ENCODE assay signal across 29 cellular contexts in the genomic region with DNA sequence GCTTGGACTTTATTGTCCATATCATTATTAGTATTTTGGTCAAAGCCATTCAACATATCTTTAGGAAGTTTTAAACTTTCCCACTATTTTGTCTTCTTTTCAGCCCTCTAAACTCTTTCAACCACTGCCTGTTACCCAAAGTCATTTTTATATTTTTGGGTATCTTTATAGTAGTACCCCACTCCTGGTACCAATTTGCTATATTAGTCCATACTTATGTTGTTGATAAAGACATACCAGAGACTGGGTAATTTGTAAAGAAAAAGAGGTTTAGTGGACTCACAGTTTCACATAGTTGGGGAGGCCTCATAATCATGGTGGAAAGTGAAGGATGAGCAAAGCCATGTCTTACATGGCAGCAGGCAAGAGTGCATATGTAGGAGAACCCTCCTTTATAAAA.
"Had no signal": no experiment of that assay in that cellular context is flagged by ENCODE, and none has a peak within 500 bp of the region (broad histone marks: within the 10 kb centered on the region; RNA-seq: fewer than 3 reads in every experiment).

No MANE protein-coding gene starts in this region.

- H3K27ac ChIP-seq: stomach, suprapubic skin, testis, thoracic aorta, thyroid gland, tibial artery, tibial nerve, transverse colon, upper lobe of left lung, upper lobe of right lung, uterus, vagina had no signal

- H3K4me1 ChIP-seq: stomach, suprapubic skin, testis, thyroid gland, tibial artery, tibial nerve, transverse colon, upper lobe of left lung, upper lobe of right lung, uterus, vagina had no signal

- FAIRE-seq: urothelium cell line had no signal

- DNase-seq: stimulated activated CD4-positive, alpha-beta T cell treated with anti-CD3 and anti-CD28 coated beads, Interleukin-2, amount 100 ng/mL, for 48 hours; stimulated activated CD4-positive, alpha-beta T cell treated with anti-CD3 and anti-CD28 coated beads, Interleukin-4, amount 100 ng/mL, for 1 hour; stimulated activated CD4-positive, alpha-beta T cell treated with anti-CD3 and anti-CD28 coated beads, Interleukin-4, amount 100 ng/mL, for 24 hours; stimulated activated CD4-positive, alpha-beta T cell treated with anti-CD3 and anti-CD28 coated beads, Interleukin-4, amount 100 ng/mL, for 4 hours; stimulated activated CD8-positive, alpha-beta memory T cell treated with anti-CD3 and anti-CD28 coated beads, Interleukin-4, amount 100 ng/mL, for 48 hours; stimulated activated naive B cell treated with anti-CD40 and anti-IgM and Interleukin-4, amounts not matched to agents 10 μg/mL and 1 μg/mL and 100 μg/mL, for 72 hours; stimulated activated naive CD4-positive, alpha-beta T cell; stimulated activated naive CD4-positive, alpha-beta T cell treated with Interleukin-2 at 50 U/mL for 16 hours; stimulated activated naive CD8-positive, alpha-beta T cell treated with anti-CD3 and anti-CD28 coated beads, Interleukin-15, amount 100 ng/mL, for 72 hours; stimulated activated naive CD8-positive, alpha-beta T cell treated with anti-CD3 and anti-CD28 coated beads, Interleukin-15, Interleukin-2, amounts not matched to agents 100 U/mL and 50 U/mL, for 24 hours; stomach; substantia nigra; testis; thyroid gland; tibial artery; transverse colon; trophoblast cell; upper lobe of left lung; upper lobe of right lung; uterus had no signal

- ATAC-seq: stimulated activated effector memory CD8-positive, alpha-beta T cell treated with anti-CD3 and anti-CD28 coated beads, Interleukin-12 subunit alpha, Interleukin-12 subunit beta, amount 100 ng/mL, for 72 hours; stimulated activated memory B cell treated with anti-CD40 and anti-IgM and Interleukin-4, amounts not matched to agents 10 μg/mL and 1 μg/mL and 100 μg/mL, for 72 hours; stimulated activated naive B cell treated with anti-CD40 and anti-IgM and Interleukin-4, amounts not matched to agents 10 μg/mL and 1 μg/mL and 100 μg/mL, for 72 hours; stimulated activated naive CD8-positive, alpha-beta T cell treated with anti-CD3 and anti-CD28 coated beads, Interleukin-15, amount 100 ng/mL, for 72 hours; stimulated activated naive CD8-positive, alpha-beta T cell treated with anti-CD3 and anti-CD28 coated beads, Interleukin-15, Interleukin-2, amounts not matched to agents 100 U/mL and 50 U/mL, for 24 hours; upper lobe of right lung had no signal

- H3K27ac Mint-ChIP-seq: stimulated activated effector memory CD8-positive, alpha-beta T cell treated with anti-CD3 and anti-CD28 coated beads, Interleukin-12 subunit alpha, Interleukin-12 subunit beta, amount 100 ng/mL, for 72 hours; stimulated activated memory B cell treated with anti-CD40 and anti-IgM and Interleukin-4, amounts not matched to agents 10 μg/mL and 1 μg/mL and 100 μg/mL, for 72 hours; stimulated activated naive B cell treated with anti-CD40 and anti-IgM and Interleukin-4, amounts not matched to agents 10 μg/mL and 1 μg/mL and 100 μg/mL, for 72 hours; stimulated activated naive CD8-positive, alpha-beta T cell treated with anti-CD3 and anti-CD28 coated beads, Interleukin-15, amount 100 ng/mL, for 72 hours; stimulated activated naive CD8-positive, alpha-beta T cell treated with anti-CD3 and anti-CD28 coated beads, Interleukin-15, Interleukin-2, amounts not matched to agents 100 ng/mL and 50 ng/mL, for 24 hours; type B pancreatic cell had no signal

- H3K27me3 ChIP-seq: stomach, suprapubic skin, testis, thyroid gland, tibial artery, tibial nerve, transverse colon, upper lobe of left lung, upper lobe of right lung, uterus, vagina had no signal

- H3K4me1 Mint-ChIP-seq: stimulated activated effector memory CD8-positive, alpha-beta T cell treated with anti-CD3 and anti-CD28 coated beads, Interleukin-12 subunit alpha, Interleukin-12 subunit beta, amount 100 ng/mL, for 72 hours; stimulated activated memory B cell treated with anti-CD40 and anti-IgM and Interleukin-4, amounts not matched to agents 10 μg/mL and 1 μg/mL and 100 μg/mL, for 72 hours; stimulated activated naive B cell treated with anti-CD40 and anti-IgM and Interleukin-4, amounts not matched to agents 10 μg/mL and 1 μg/mL and 100 μg/mL, for 72 hours; stimulated activated naive CD8-positive, alpha-beta T cell treated with anti-CD3 and anti-CD28 coated beads, Interleukin-15, amount 100 ng/mL, for 72 hours had no signal

- H3K27me3 Mint-ChIP-seq: stimulated activated memory B cell treated with anti-CD40 and anti-IgM and Interleukin-4, amounts not matched to agents 10 μg/mL and 1 μg/mL and 100 μg/mL, for 72 hours; stimulated activated naive B cell treated with anti-CD40 and anti-IgM and Interleukin-4, amounts not matched to agents 10 μg/mL and 1 μg/mL and 100 μg/mL, for 72 hours; stimulated activated naive CD8-positive, alpha-beta T cell treated with anti-CD3 and anti-CD28 coated beads, Interleukin-15, amount 100 ng/mL, for 72 hours; stimulated activated naive CD8-positive, alpha-beta T cell treated with anti-CD3 and anti-CD28 coated beads, Interleukin-15, Interleukin-2, amounts not matched to agents 100 ng/mL and 50 ng/mL, for 24 hours; type B pancreatic cell had no signal

- H3K36me3 ChIP-seq: stomach, suprapubic skin, thoracic aorta, thyroid gland, tibial artery, tibial nerve, transverse colon, upper lobe of left lung, upper lobe of right lung, uterus, vagina had no signal

- H3K36me3 Mint-ChIP-seq: stimulated activated effector memory CD8-positive, alpha-beta T cell treated with anti-CD3 and anti-CD28 coated beads, Interleukin-12 subunit alpha, Interleukin-12 subunit beta, amount 100 ng/mL, for 72 hours; stimulated activated memory B cell treated with anti-CD40 and anti-IgM and Interleukin-4, amounts not matched to agents 10 μg/mL and 1 μg/mL and 100 μg/mL, for 72 hours; stimulated activated naive B cell treated with anti-CD40 and anti-IgM and Interleukin-4, amounts not matched to agents 10 μg/mL and 1 μg/mL and 100 μg/mL, for 72 hours; type B pancreatic cell had no signal

- H3K9me3 ChIP-seq: suprapubic skin, testis, thoracic aorta, thyroid gland, tibial nerve, transverse colon, upper lobe of right lung, uterus, vagina had no signal

- H3K4me3 ChIP-seq: stomach, suprapubic skin, testis, thoracic aorta, thyroid gland, tibial artery, tibial nerve, transverse colon, upper lobe of left lung, upper lobe of right lung, uterus, vagina had no signal

- H3K9me3 Mint-ChIP-seq: stimulated activated effector memory CD8-positive, alpha-beta T cell treated with anti-CD3 and anti-CD28 coated beads, Interleukin-12 subunit alpha, Interleukin-12 subunit beta, amount 100 ng/mL, for 72 hours; stimulated activated naive CD8-positive, alpha-beta T cell treated with anti-CD3 and anti-CD28 coated beads, Interleukin-15, amount 100 ng/mL, for 72 hours; stimulated activated naive CD8-positive, alpha-beta T cell treated with anti-CD3 and anti-CD28 coated beads, Interleukin-15, Interleukin-2, amounts not matched to agents 100 ng/mL and 50 ng/mL, for 24 hours had no signal

- H3K4me3 Mint-ChIP-seq: stimulated activated effector memory CD8-positive, alpha-beta T cell treated with anti-CD3 and anti-CD28 coated beads, Interleukin-12 subunit alpha, Interleukin-12 subunit beta, amount 100 ng/mL, for 72 hours; stimulated activated memory B cell treated with anti-CD40 and anti-IgM and Interleukin-4, amounts not matched to agents 10 μg/mL and 1 μg/mL and 100 μg/mL, for 72 hours; stimulated activated naive B cell treated with anti-CD40 and anti-IgM and Interleukin-4, amounts not matched to agents 10 μg/mL and 1 μg/mL and 100 μg/mL, for 72 hours; stimulated activated naive CD8-positive, alpha-beta T cell treated with anti-CD3 and anti-CD28 coated beads, Interleukin-15, amount 100 ng/mL, for 72 hours; stimulated activated naive CD8-positive, alpha-beta T cell treated with anti-CD3 and anti-CD28 coated beads, Interleukin-15, Interleukin-2, amounts not matched to agents 100 ng/mL and 50 ng/mL, for 24 hours; type B pancreatic cell had no signal
